8 cellular contexts compared by ENCODE assay signal in the genomic region with DNA sequence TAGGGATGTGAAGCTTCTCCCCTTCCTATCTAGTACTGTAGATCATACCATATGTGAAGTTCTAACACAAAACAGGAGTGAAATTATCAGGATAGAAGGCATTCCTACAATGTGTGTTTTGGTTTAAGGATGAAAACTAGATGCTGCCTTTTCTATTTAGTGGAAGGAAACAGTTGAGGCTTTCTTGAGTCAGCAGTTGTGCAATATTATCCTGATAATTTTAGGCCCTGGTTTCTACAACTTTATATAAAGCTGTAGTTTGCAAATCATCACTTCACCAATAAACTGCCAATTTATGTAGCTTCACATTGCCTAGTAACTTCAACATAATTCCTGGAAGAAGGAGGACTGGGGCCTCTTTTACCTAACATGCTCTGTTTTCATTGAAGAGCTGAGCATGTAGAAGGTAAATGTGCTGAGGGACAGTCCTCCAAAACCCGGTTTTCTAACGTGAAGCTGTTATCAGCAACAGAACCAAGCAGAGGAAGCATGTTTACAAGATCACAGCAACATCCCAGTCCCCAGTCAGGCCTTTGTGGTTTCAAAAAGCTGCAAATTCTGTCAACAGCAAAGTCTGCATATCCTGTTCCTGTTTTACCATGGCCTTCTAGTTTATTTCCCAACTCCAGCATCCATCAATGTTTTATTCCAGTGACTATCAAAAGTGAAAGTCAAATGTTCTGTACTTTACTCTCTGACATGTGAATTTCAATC.
DNase-seq lines count a peak whose midpoint lies in the region; ATAC-seq, FAIRE-seq and TF ChIP-seq lines count a peak whose summit lies in the region.

No MANE protein-coding gene starts in this region.

- H3K9ac ChIP-seq in liver (ENCODE audit: low read depth in 1 of 2, low read length in 2 of 2): no peak overlapping the region

- no peaks in the 10 kb centered on the region for H3K27me3 Mint-ChIP-seq in effector memory CD8-positive, alpha-beta T cell

- H3K36me3 Mint-ChIP-seq in effector memory CD8-positive, alpha-beta T cell (ENCODE audit: insufficient read depth): no peaks in the 10 kb centered on the region

- DNase-seq in GM12891 (ENCODE audit: insufficient read length, low spot score) (no peak), SKM-1 (lab: John Stamatoyannopoulos, UW; ENCODE audit: unreplicated experiment) (peak; percentile 92), NCI-H345 treated with DMSO at 0.1 percent for 48 hours (lab: John Stamatoyannopoulos, UW; ENCODE audit: unreplicated experiment) (no peak), NCI-H1417 treated with DMSO at 0.1 percent for 48 hours (lab: John Stamatoyannopoulos, UW) (no peak), HPDE6-E6E7 (ENCODE audit: extremely low spot score) (no peak)
- no peak for DNase-seq in effector memory CD8-positive, alpha-beta T cell

- H3K27ac ChIP-seq in liver (ENCODE audit: low read depth in 1 of 2, low read length in 2 of 2): peak overlapping the region; percentile 11 to 31

- peak; percentile 67 for ATAC-seq in HG02852 (IDR thresholded peaks at IDR 0.05; ENCODE audit: unreplicated experiment)
- ATAC-seq in effector memory CD8-positive, alpha-beta T cell (replicated peaks): no peak

- TF ChIP-seq CTCF in liver (IDR thresholded peaks at IDR 0.05; ENCODE audit: low read depth, low read length, missing input control): no peak

- peaks cover 0 to 6% (median 0%) of the 10 kb centered on the region in 4 donors for H3K4me1 ChIP-seq in liver (ENCODE audit: control insufficient read depth in 4 of 4, insufficient read depth in 4 of 4, low read length in 3 of 4)

- WGBS in liver: 17% methylated on average over 2 of the region's 2 CpGs

- H3K9me3 ChIP-seq in liver (ENCODE audit: control insufficient read depth in 4 of 4, low read length in 3 of 4): no peaks in the 10 kb centered on the region

- H3K9me3 Mint-ChIP-seq in effector memory CD8-positive, alpha-beta T cell: peaks cover 7% of the 10 kb centered on the region in 2 donors

- peak; percentile 89 for FAIRE-seq in GM12891 (lab: Jason Lieb, UNC)

- no peak for TF ChIP-seq POLR2A in GM12891 (IDR thresholded peaks at IDR 0.05; ENCODE audit: low read depth, low read length)

- H3K27ac Mint-ChIP-seq in effector memory CD8-positive, alpha-beta T cell: no peak overlapping the region

- H3K4me1 Mint-ChIP-seq in effector memory CD8-positive, alpha-beta T cell (ENCODE audit: low read depth in 2 of 2): no peaks in the 10 kb centered on the region

- H3K4me3 ChIP-seq in liver (ENCODE audit: low read depth in 1 of 3, low read length in 3 of 3): no peak overlapping the region

- H3K4me3 Mint-ChIP-seq in effector memory CD8-positive, alpha-beta T cell: no peak overlapping the region

- no peaks in the 10 kb centered on the region for H3K36me3 ChIP-seq in liver (ENCODE audit: control insufficient read depth in 4 of 4, insufficient read depth in 3 of 4, low read depth in 1 of 4, low read length in 3 of 4)

- peak in 1 of 2 donors; percentile 17 for TF ChIP-seq RAD21 in liver (IDR thresholded peaks at IDR 0.05)

- H3K27me3 ChIP-seq in liver (ENCODE audit: control insufficient read depth in 4 of 4, insufficient read depth in 4 of 4, low read length in 3 of 4): no peaks in the 10 kb centered on the region

TF ChIP-seq in GM12891, 5 proteins besides CTCF, POLR2A, EP300 and RAD21:
- TF ChIP-seq PAX5 (IDR thresholded peaks at IDR 0.05; ENCODE audit: insufficient read depth, low read length, severe bottlenecking) (no peak), POU2F2 (IDR thresholded peaks at IDR 0.05; ENCODE audit: low read depth, low read length) (no peak), SPI1 (IDR thresholded peaks at IDR 0.05; ENCODE audit: low read depth, low read length) (peak; percentile 67)

TF ChIP-seq in liver, 16 proteins besides CTCF, POLR2A, EP300 and RAD21:
- TF ChIP-seq HNF4A (conservative IDR thresholded peaks at IDR 0.05) (no peak), JUND (IDR thresholded peaks at IDR 0.05) (no peak), FOXA2 (IDR thresholded peaks at IDR 0.05) (no peak), SP1 (IDR thresholded peaks at IDR 0.05) (no peak), NR2F2 (IDR thresholded peaks at IDR 0.05) (no peak)
- TF ChIP-seq, protein P1, sequence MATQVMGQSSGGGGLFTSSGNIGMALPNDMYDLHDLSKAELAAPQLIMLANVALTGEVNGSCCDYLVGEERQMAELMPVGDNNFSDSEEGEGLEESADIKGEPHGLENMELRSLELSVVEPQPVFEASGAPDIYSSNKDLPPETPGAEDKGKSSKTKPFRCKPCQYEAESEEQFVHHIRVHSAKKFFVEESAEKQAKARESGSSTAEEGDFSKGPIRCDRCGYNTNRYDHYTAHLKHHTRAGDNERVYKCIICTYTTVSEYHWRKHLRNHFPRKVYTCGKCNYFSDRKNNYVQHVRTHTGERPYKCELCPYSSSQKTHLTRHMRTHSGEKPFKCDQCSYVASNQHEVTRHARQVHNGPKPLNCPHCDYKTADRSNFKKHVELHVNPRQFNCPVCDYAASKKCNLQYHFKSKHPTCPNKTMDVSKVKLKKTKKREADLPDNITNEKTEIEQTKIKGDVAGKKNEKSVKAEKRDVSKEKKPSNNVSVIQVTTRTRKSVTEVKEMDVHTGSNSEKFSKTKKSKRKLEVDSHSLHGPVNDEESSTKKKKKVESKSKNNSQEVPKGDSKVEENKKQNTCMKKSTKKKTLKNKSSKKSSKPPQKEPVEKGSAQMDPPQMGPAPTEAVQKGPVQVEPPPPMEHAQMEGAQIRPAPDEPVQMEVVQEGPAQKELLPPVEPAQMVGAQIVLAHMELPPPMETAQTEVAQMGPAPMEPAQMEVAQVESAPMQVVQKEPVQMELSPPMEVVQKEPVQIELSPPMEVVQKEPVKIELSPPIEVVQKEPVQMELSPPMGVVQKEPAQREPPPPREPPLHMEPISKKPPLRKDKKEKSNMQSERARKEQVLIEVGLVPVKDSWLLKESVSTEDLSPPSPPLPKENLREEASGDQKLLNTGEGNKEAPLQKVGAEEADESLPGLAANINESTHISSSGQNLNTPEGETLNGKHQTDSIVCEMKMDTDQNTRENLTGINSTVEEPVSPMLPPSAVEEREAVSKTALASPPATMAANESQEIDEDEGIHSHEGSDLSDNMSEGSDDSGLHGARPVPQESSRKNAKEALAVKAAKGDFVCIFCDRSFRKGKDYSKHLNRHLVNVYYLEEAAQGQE (IDR thresholded peaks at IDR 0.05): no peak
